9 cellular contexts compared by ENCODE assay signal in the genomic region with DNA sequence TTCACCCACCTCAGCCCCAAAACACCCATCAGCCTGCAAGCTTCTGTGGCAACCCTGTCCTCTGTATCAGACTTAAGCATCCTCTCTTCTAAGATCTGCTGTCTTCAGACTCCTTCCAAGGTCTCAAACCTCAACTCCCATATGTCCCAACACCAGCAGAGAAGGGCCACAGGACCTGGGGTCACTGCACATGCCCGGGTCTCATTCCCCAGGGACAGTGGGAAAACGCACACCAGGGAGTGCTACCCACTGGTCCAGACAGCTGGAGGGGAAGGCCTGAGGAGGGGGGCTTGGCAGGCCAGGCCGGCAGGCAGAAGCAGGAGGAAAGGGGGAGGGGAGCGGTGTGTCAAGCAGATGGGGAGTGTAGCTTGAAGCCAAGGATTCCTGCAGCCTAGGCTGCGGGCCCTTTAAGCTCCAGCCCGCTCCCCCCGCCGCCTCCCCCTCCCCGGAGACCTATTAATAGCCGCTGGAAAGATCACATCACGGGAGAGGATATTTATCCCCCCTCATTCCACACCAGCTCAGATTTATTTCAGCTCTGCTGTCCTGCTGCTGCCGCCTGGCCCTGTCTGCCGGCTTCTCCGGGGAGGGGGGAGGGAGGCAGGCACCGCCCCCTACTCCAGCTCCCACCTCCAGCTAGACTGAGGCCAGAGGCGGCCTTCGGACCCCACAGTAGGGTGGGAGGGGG. TPM values are rescaled to one million over a fixed set of nuclear protein-coding genes. Genes with fewer than 3 reads are reported as not detected.
DNase-seq lines count a peak whose midpoint lies in the region; ATAC-seq, FAIRE-seq and TF ChIP-seq lines count a peak whose summit lies in the region.
"Had no signal": no experiment of that assay in that cellular context is flagged by ENCODE, and none has a peak within 500 bp of the region (broad histone marks: within the 10 kb centered on the region; RNA-seq: fewer than 3 reads in every experiment).

No MANE protein-coding gene starts in this region.

- BruUV-seq in endothelial cell of umbilical vein (replicated peaks; lab: Mats Ljungman, UMichigan): no TSS peak

- ATAC-seq in upper lobe of left lung (ENCODE audit: low FRiP score in 2 of 2) (peak; percentile 8 to 37), HG03469 (IDR thresholded peaks at IDR 0.05; ENCODE audit: unreplicated experiment) (no peak)

- peak overlapping the region; percentile 56 for H3K4me3 ChIP-seq in SJCRH30
- no peak overlapping the region for H3K4me3 ChIP-seq in endothelial cell of umbilical vein (replicated peaks in 1 of 3; ENCODE audit: insufficient read depth in 1 of 3, low read depth in 1 of 3, low read length in 3 of 3)
- peak overlapping the region; percentile 6 to 48 (median 32) for H3K4me3 ChIP-seq in upper lobe of left lung

- no peaks in the 10 kb centered on the region for H4K20me1 ChIP-seq in endothelial cell of umbilical vein (replicated peaks; ENCODE audit: control insufficient read depth, extremely low read depth, insufficient read depth, low read length)

- peak overlapping the region; percentile 92 for H3K27ac ChIP-seq in SJCRH30
- peak overlapping the region; percentile 75 for H3K27ac ChIP-seq in endothelial cell of umbilical vein (ENCODE audit: insufficient read depth, low read depth, low read length)
- H3K27ac ChIP-seq in upper lobe of left lung: peak overlapping the region; percentile 94 to 98 (median 97)

- no peaks in the 10 kb centered on the region for H3K9me3 Mint-ChIP-seq in activated CD4-positive, alpha-beta T cell treated with anti-CD3 and anti-CD28 coated beads, Interleukin-2, amount 10 ng/mL, durations not matched to agents 24 days and 14 days

- no peaks in the 10 kb centered on the region for H3K27me3 Mint-ChIP-seq in activated CD4-positive, alpha-beta T cell treated with anti-CD3 and anti-CD28 coated beads, Interleukin-2, amount 10 ng/mL, durations not matched to agents 24 days and 14 days

- FAIRE-seq in endothelial cell of umbilical vein (lab: Jason Lieb, UNC): peak; percentile 12
- FAIRE-seq: bronchial epithelial cell had no signal

- H3K36me3 Mint-ChIP-seq in activated CD4-positive, alpha-beta T cell treated with anti-CD3 and anti-CD28 coated beads, Interleukin-2, amount 10 ng/mL, durations not matched to agents 24 days and 14 days (ENCODE audit: low read depth): peaks cover 24% of the 10 kb centered on the region

- CTCF ChIA-PET in endothelial cell of umbilical vein (lab: Charles Lee): interaction anchor here (0.8 to 10.0 kb wide), 6 partner anchors 14 to 219 kb away, joined by 3 to 330 read pairs (median 4); a partner anchor contains a TSS

- intact Hi-C loops in activated CD4-positive, alpha-beta T cell treated with anti-CD3 and anti-CD28 coated beads, Interleukin-2, amount 10 ng/mL, durations not matched to agents 24 days and 14 days (cut with micrococcal nuclease): no loop called here
- intact Hi-C loops in endothelial cell of umbilical vein (cut with micrococcal nuclease): no loop called here

- POLR2A ChIA-PET in endothelial cell of umbilical vein (lab: Charles Lee): interaction anchor here (6.3 kb wide), 1 partner anchor 16 kb away, joined by 52 read pairs; a partner anchor contains a TSS

- H3K9ac ChIP-seq in endothelial cell of umbilical vein (replicated peaks; ENCODE audit: extremely low read depth, insufficient read depth, low read length): peak overlapping the region; percentile 51

- H3K4me3 Mint-ChIP-seq in activated CD4-positive, alpha-beta T cell treated with anti-CD3 and anti-CD28 coated beads, Interleukin-2, amount 10 ng/mL, durations not matched to agents 24 days and 14 days: peak overlapping the region; percentile 30

- no peak for DNase-seq in activated CD4-positive, alpha-beta T cell treated with anti-CD3 and anti-CD28 coated beads, Interleukin-2, amount 10 ng/mL, durations not matched to agents 24 days and 14 days
- no peak for DNase-seq in activated CD4-positive, alpha-beta T cell treated with anti-CD3 and anti-CD28 coated beads, Interleukin-2, amount 50 U/mL, for 4 hours
- peak; percentile 88 to 89 for DNase-seq in SJCRH30
- DNase-seq in endothelial cell of umbilical vein (ENCODE audit: low read depth, low spot score): peak; percentile 70
- DNase-seq in midbrain (lab: John Stamatoyannopoulos, UW): peak; percentile 62
- peak; percentile 72 to 89 for DNase-seq in upper lobe of left lung
- DNase-seq in DMS53 (lab: John Stamatoyannopoulos, UW): no peak

- peak overlapping the region; percentile 5 for H3K4me2 ChIP-seq in endothelial cell of umbilical vein (ENCODE audit: insufficient read depth, low read length)

- H3K27me3 ChIP-seq in SJCRH30: no peaks in the 10 kb centered on the region
- H3K27me3 ChIP-seq in endothelial cell of umbilical vein (ENCODE audit: control insufficient read depth in 2 of 2, insufficient read depth in 2 of 2, low read length in 2 of 2): no peaks in the 10 kb centered on the region
- no peaks in the 10 kb centered on the region for H3K27me3 ChIP-seq in upper lobe of left lung

- H3K36me3 ChIP-seq in SJCRH30 (no peaks in the 10 kb centered on the region), endothelial cell of umbilical vein (ENCODE audit: control insufficient read depth in 2 of 2, extremely low read depth in 1 of 2, insufficient read depth in 2 of 2, low read length in 2 of 2) (peaks cover 2 to 15% of the 10 kb centered on the region in 2 experiments), upper lobe of left lung (peaks cover 2 to 43% (median 23%) of the 10 kb centered on the region in 4 donors)

- TF ChIP-seq EP300 in upper lobe of left lung (IDR thresholded peaks at IDR 0.05): no peak

- TF ChIP-seq POLR2A in endothelial cell of umbilical vein (IDR thresholded peaks at IDR 0.05; ENCODE audit: low read depth, low read length) (no peak), upper lobe of left lung (IDR thresholded peaks at IDR 0.05) (peak in 3 of 4 donors; percentile 19 to 56 (median 36))

- no peaks in the 10 kb centered on the region for H3K9me1 ChIP-seq in endothelial cell of umbilical vein (replicated peaks; ENCODE audit: control insufficient read depth, extremely low read depth, insufficient read depth, low read length)

- peaks cover 49% of the 10 kb centered on the region for H3K4me1 ChIP-seq in SJCRH30
- H3K4me1 ChIP-seq in endothelial cell of umbilical vein (ENCODE audit: control insufficient read depth, extremely low read depth, insufficient read depth, low read length): peaks cover 46% of the 10 kb centered on the region
- peaks cover 71 to 77% (median 71%) of the 10 kb centered on the region in 4 donors for H3K4me1 ChIP-seq in upper lobe of left lung

- peaks cover 6% of the 10 kb centered on the region for H3K79me2 ChIP-seq in endothelial cell of umbilical vein (ENCODE audit: control insufficient read depth, insufficient read depth, low read length)

- 18 to 27% methylated on average over 9 to 16 of the region's 17 CpGs for WGBS in upper lobe of left lung, 2 donors

- no peak overlapping the region for H2AFZ ChIP-seq in endothelial cell of umbilical vein (ENCODE audit: low read depth, low read length)

- peaks cover 48% of the 10 kb centered on the region for H3K4me1 Mint-ChIP-seq in activated CD4-positive, alpha-beta T cell treated with anti-CD3 and anti-CD28 coated beads, Interleukin-2, amount 10 ng/mL, durations not matched to agents 24 days and 14 days

- TF ChIP-seq CTCF in endothelial cell of umbilical vein (IDR thresholded peaks at IDR 0.05; ENCODE audit: extremely low read depth in 1 of 2, insufficient read depth in 1 of 2, low read depth in 1 of 2, low read length in 2 of 2) (no peak), upper lobe of left lung (IDR thresholded peaks at IDR 0.05) (peak in 1 of 6 experiments; percentile 8)

- H3K9me3 ChIP-seq in SJCRH30 (replicated peaks) (no peaks in the 10 kb centered on the region), endothelial cell of umbilical vein (replicated peaks; ENCODE audit: control insufficient read depth, insufficient read depth, low read length) (no peaks in the 10 kb centered on the region), upper lobe of left lung (no peaks in the 10 kb centered on the region)

- peak overlapping the region; percentile 81 for H3K27ac Mint-ChIP-seq in activated CD4-positive, alpha-beta T cell treated with anti-CD3 and anti-CD28 coated beads, Interleukin-2, amount 10 ng/mL, durations not matched to agents 24 days and 14 days

- dilution Hi-C loops in endothelial cell of umbilical vein (cut with MboI; ENCODE audit: extremely low pct_ligation_motif_present, low sequenced_read_pairs): no loop called here

RNA-seq across cellular contexts. Expression of a gene that starts 16.7 kb away (rescaled TPM):
- total RNA-seq in activated CD4-positive, alpha-beta T cell treated with anti-CD3 and anti-CD28 coated beads, Interleukin-2, amount 10 ng/mL, durations not matched to agents 24 days and 14 days: 25.1 and 28.5 TPM in 2 replicates
- 2.2 and 4.3 TPM in 2 replicates for total RNA-seq in SJCRH30 (2014; rRNA removed; shearing (Covaris generic))
- 44.7 and 48.8 TPM in 2 replicates for total RNA-seq in endothelial cell of umbilical vein
- 7.3 and 10.2 TPM in 2 replicates for polyA plus RNA-seq in endothelial cell of umbilical vein
- 6.5 and 8.0 TPM in 2 replicates for polyA plus RNA-seq in endothelial cell of umbilical vein (2011; cell fraction: cytosol; rRNA removed)
- 10.3 and 10.7 TPM in 2 replicates for polyA plus RNA-seq in endothelial cell of umbilical vein (2011; cell fraction: nucleus; rRNA removed)
- polyA plus RNA-seq in endothelial cell of umbilical vein (2012): 34.2 and 37.1 TPM in 2 replicates
- 6.4 and 6.9 TPM in 2 replicates for polyA minus RNA-seq in endothelial cell of umbilical vein
- 24.1 TPM for polyA minus RNA-seq in endothelial cell of umbilical vein (2011; cell fraction: cytosol; rRNA and poly(A)+ RNA removed)
- 6.1 and 20.0 TPM in 2 replicates for polyA minus RNA-seq in endothelial cell of umbilical vein (2011; cell fraction: nucleus; rRNA and poly(A)+ RNA removed)
- total RNA-seq in upper lobe of left lung: 10 to 100 TPM; 28.7 to 70.2 (median 66.4) TPM

RNA-seq across cellular contexts. Expression of a gene that starts 25.4 kb away (rescaled TPM):
- total RNA-seq in activated CD4-positive, alpha-beta T cell treated with anti-CD3 and anti-CD28 coated beads, Interleukin-2, amount 10 ng/mL, durations not matched to agents 24 days and 14 days: 6.1 and 6.4 TPM in 2 replicates
- not detected in 2 replicates for total RNA-seq in SJCRH30 (2014; rRNA removed; shearing (Covaris generic))
- total RNA-seq in endothelial cell of umbilical vein (not detected in 2 replicates), upper lobe of left lung (under 1 TPM in 4 of 6 donors, not detected in 2; under 0.01 to 0.17 (median 0.16) TPM)
- polyA plus RNA-seq in endothelial cell of umbilical vein: not detected in 2 replicates
- polyA plus RNA-seq in endothelial cell of umbilical vein (2011; cell fraction: cytosol; rRNA removed): not detected in 2 replicates
- polyA plus RNA-seq in endothelial cell of umbilical vein (2011; cell fraction: nucleus; rRNA removed): not detected in 2 replicates
- polyA plus RNA-seq in endothelial cell of umbilical vein (2012): not detected in 2 replicates
- not detected in 2 replicates for polyA minus RNA-seq in endothelial cell of umbilical vein
- not detected for polyA minus RNA-seq in endothelial cell of umbilical vein (2011; cell fraction: cytosol; rRNA and poly(A)+ RNA removed)
- not detected in 2 replicates for polyA minus RNA-seq in endothelial cell of umbilical vein (2011; cell fraction: nucleus; rRNA and poly(A)+ RNA removed)
- total RNA-seq: bronchial epithelial cell had no signal

RNA-seq across cellular contexts. Expression of a gene that starts 47.0 kb away (rescaled TPM):
- total RNA-seq in activated CD4-positive, alpha-beta T cell treated with anti-CD3 and anti-CD28 coated beads, Interleukin-2, amount 10 ng/mL, durations not matched to agents 24 days and 14 days: not detected in 2 replicates
- not detected in 2 replicates for total RNA-seq in SJCRH30 (2014; rRNA removed; shearing (Covaris generic))
- not detected in 2 replicates for total RNA-seq in endothelial cell of umbilical vein
- 0.11 and 0.13 TPM in 2 replicates for polyA plus RNA-seq in endothelial cell of umbilical vein
- polyA plus RNA-seq in endothelial cell of umbilical vein (2011; cell fraction: cytosol; rRNA removed): 0.07 TPM in 1 of 2 replicates, not detected in the other
- polyA plus RNA-seq in endothelial cell of umbilical vein (2011; cell fraction: nucleus; rRNA removed): not detected in 2 replicates
- not detected in 2 replicates for polyA plus RNA-seq in endothelial cell of umbilical vein (2012)
- polyA minus RNA-seq in endothelial cell of umbilical vein: not detected in 2 replicates
- polyA minus RNA-seq in endothelial cell of umbilical vein (2011; cell fraction: cytosol; rRNA and poly(A)+ RNA removed): not detected
- polyA minus RNA-seq in endothelial cell of umbilical vein (2011; cell fraction: nucleus; rRNA and poly(A)+ RNA removed): not detected in 2 replicates
- not detected for total RNA-seq in upper lobe of left lung
- total RNA-seq: bronchial epithelial cell had no signal

Comparison
In these comparisons a context has a peak if more than half of its experiments do, and no peak if none do; other contexts are left out.
1. DNase-seq: peak in SJCRH30 (2 of 2), endothelial cell of umbilical vein (single experiment), midbrain (single experiment) and upper lobe of left lung (2 of 2); none in activated CD4-positive, alpha-beta T cell treated with anti-CD3 and anti-CD28 coated beads, Interleukin-2, amount 10 ng/mL, durations not matched to agents 24 days and 14 days (single experiment), activated CD4-positive, alpha-beta T cell treated with anti-CD3 and anti-CD28 coated beads, Interleukin-2, amount 50 U/mL, for 4 hours (0 of 2) and DMS53 (single experiment).
2. H3K4me3 ChIP-seq: peak in SJCRH30 (single experiment) and upper lobe of left lung (4 of 4); none in endothelial cell of umbilical vein (0 of 3).
3. Peak in every context shown above with its lines, with median percentiles within 50 percentile points of each other: H3K27ac ChIP-seq.